18 cellular contexts compared by ENCODE assay signal in the genomic region with DNA sequence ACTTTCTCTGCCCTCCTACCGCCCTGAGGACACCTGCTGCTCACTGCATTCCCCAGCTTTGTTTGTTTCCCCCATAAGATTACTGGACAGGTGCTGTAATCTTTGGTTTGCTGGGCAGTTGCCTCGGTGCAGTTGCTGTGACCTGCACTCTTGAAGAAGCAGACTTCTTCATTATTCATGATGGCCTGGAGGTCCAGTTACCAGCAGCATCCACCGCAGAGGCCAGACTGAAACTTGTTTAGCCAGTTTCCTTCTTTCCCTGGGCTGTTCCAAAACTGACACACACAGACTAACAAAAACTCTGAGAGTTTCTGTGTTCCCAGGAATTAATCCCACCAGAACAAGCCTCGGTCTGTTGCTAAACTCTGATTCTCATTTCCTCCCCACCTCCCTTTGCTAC.
DNase-seq lines count a peak whose midpoint lies in the region; ATAC-seq, FAIRE-seq and TF ChIP-seq lines count a peak whose summit lies in the region.
"Had no signal": no experiment of that assay in that cellular context is flagged by ENCODE, and none has a peak within 500 bp of the region (broad histone marks: within the 10 kb centered on the region; RNA-seq: fewer than 3 reads in every experiment).

No MANE protein-coding gene starts in this region.

- H3K4me3 ChIP-seq in RWPE2 (ENCODE audit: severe bottlenecking) (no peak overlapping the region), kidney (ENCODE audit: low read length in 2 of 2) (no peak overlapping the region), prostate gland (no peak overlapping the region)
- H3K4me3 ChIP-seq: heart right ventricle, K562, skin epidermis, suprapubic skin had no signal

- H3K9me3 Mint-ChIP-seq in activated T-cell treated with anti-CD3 and anti-CD28 coated beads, Interleukin-2, amount 50 U/mL, for 24 hours = peaks cover 9% of the 10 kb centered on the region
- peaks cover 5 to 13% (median 11%) of the 10 kb centered on the region in 3 donors for H3K9me3 Mint-ChIP-seq in T-cell

- POLR2A ChIA-PET in T-cell (lab: Charles Lee) = no interaction called here

- TF ChIP-seq CTCF in RWPE2 (IDR thresholded peaks at IDR 0.05; ENCODE audit: poor library complexity, severe bottlenecking) (no peak), kidney (IDR thresholded peaks at IDR 0.05; ENCODE audit: borderline replicate concordance, extremely low read depth, insufficient read depth) (no peak), prostate gland (IDR thresholded peaks at IDR 0.05) (no peak)

- CTCF ChIA-PET in T-cell (lab: Charles Lee) = no interaction called here

- H3K27me3 ChIP-seq in RWPE2 (ENCODE audit: insufficient read depth, poor library complexity, severe bottlenecking) (no peaks in the 10 kb centered on the region), prostate gland (replicated peaks; ENCODE audit: insufficient read depth) (no peaks in the 10 kb centered on the region)
- H3K27me3 ChIP-seq: suprapubic skin had no signal

- H3K36me3 ChIP-seq in RWPE2 (ENCODE audit: low read depth) (no peaks in the 10 kb centered on the region), kidney (ENCODE audit: control insufficient read depth in 1 of 2, insufficient read depth in 2 of 2, low read length in 2 of 2) (peaks cover 3 to 28% of the 10 kb centered on the region in 2 donors), prostate gland (no peaks in the 10 kb centered on the region)
- H3K36me3 ChIP-seq: heart right ventricle, suprapubic skin had no signal

- no peaks in the 10 kb centered on the region for H3K36me3 Mint-ChIP-seq in activated T-cell treated with anti-CD3 and anti-CD28 coated beads, Interleukin-2, amount 50 U/mL, for 24 hours (ENCODE audit: low read depth)
- H3K36me3 Mint-ChIP-seq in T-cell = no peaks in the 10 kb centered on the region
- H3K36me3 Mint-ChIP-seq: activated CD4-positive, alpha-beta memory T cell treated with anti-CD3 and anti-CD28 coated beads for 36 hours; activated naive CD8-positive, alpha-beta T cell treated with anti-CD3 and anti-CD28 coated beads for 36 hours had no signal

- H3K9me3 ChIP-seq in RWPE2 (ENCODE audit: severe bottlenecking) (peaks cover 11% of the 10 kb centered on the region), kidney (ENCODE audit: control insufficient read depth in 1 of 2, low read length in 2 of 2) (no peaks in the 10 kb centered on the region), prostate gland (no peaks in the 10 kb centered on the region)

- no peaks in the 10 kb centered on the region for H3K4me1 ChIP-seq in RWPE2 (ENCODE audit: insufficient read depth, poor library complexity, severe bottlenecking)
- H3K4me1 ChIP-seq in kidney (ENCODE audit: control insufficient read depth in 1 of 2, insufficient read depth in 1 of 2, low read depth in 1 of 2, low read length in 2 of 2) = peaks cover 8 to 17% of the 10 kb centered on the region in 2 donors
- H3K4me1 ChIP-seq in prostate gland (replicated peaks) = no peaks in the 10 kb centered on the region
- H3K4me1 ChIP-seq: heart right ventricle had no signal

- H3K27ac Mint-ChIP-seq in activated T-cell treated with anti-CD3 and anti-CD28 coated beads, Interleukin-2, amount 50 U/mL, for 24 hours = no peak overlapping the region
- H3K27ac Mint-ChIP-seq in T-cell = no peak overlapping the region
- H3K27ac Mint-ChIP-seq: activated CD4-positive, alpha-beta memory T cell treated with anti-CD3 and anti-CD28 coated beads for 36 hours; activated naive CD8-positive, alpha-beta T cell treated with anti-CD3 and anti-CD28 coated beads for 36 hours; activated T-cell treated with anti-CD3 and anti-CD28 coated beads, Interleukin-2, amount 50 U/mL, for 72 hours had no signal

- no peak overlapping the region for H3K4me3 Mint-ChIP-seq in activated T-cell treated with anti-CD3 and anti-CD28 coated beads, Interleukin-2, amount 50 U/mL, for 24 hours
- no peak overlapping the region for H3K4me3 Mint-ChIP-seq in T-cell
- H3K4me3 Mint-ChIP-seq: activated CD4-positive, alpha-beta memory T cell treated with anti-CD3 and anti-CD28 coated beads for 36 hours; activated naive CD8-positive, alpha-beta T cell treated with anti-CD3 and anti-CD28 coated beads for 36 hours; activated T-cell treated with anti-CD3 and anti-CD28 coated beads, Interleukin-2, amount 50 U/mL, for 72 hours had no signal

- intact Hi-C loops in kidney (cut with DNase I) (no loop called here), prostate gland (cut with DNase I) (no loop called here)

- peaks cover 15% of the 10 kb centered on the region for H3K27me3 Mint-ChIP-seq in activated T-cell treated with anti-CD3 and anti-CD28 coated beads, Interleukin-2, amount 50 U/mL, for 24 hours
- peaks cover 9 to 12% of the 10 kb centered on the region in 2 donors for H3K27me3 Mint-ChIP-seq in T-cell

- FAIRE-seq in kidney (lab: Jason Lieb, UNC) = no peak
- FAIRE-seq: K562 had no signal

- 38% methylated on average over 4 of the region's 4 CpGs for WGBS in prostate gland

- no peaks in the 10 kb centered on the region for H3K4me1 Mint-ChIP-seq in activated T-cell treated with anti-CD3 and anti-CD28 coated beads, Interleukin-2, amount 50 U/mL, for 24 hours (ENCODE audit: low read depth)
- H3K4me1 Mint-ChIP-seq in T-cell = no peaks in the 10 kb centered on the region
- H3K4me1 Mint-ChIP-seq: activated naive CD8-positive, alpha-beta T cell treated with anti-CD3 and anti-CD28 coated beads for 36 hours had no signal

- no peak for TF ChIP-seq POLR2A in prostate gland (IDR thresholded peaks at IDR 0.05)

- H3K9ac ChIP-seq in kidney (ENCODE audit: low read length in 2 of 2) = peak overlapping the region; percentile 17 to 68

- DNase-seq in HT-29 (ENCODE audit: low spot score) (peak; percentile 66), RWPE2 (ENCODE audit: low spot score) (no peak), kidney (peak; percentile 79), prostate gland (ENCODE audit: low spot score) (peak; percentile 40), activated gamma-delta T cell (lab: John Stamatoyannopoulos, UW) (no peak), T-cell (no peak)
- no peak for DNase-seq in activated T-cell treated with anti-CD3 and anti-CD28 coated beads, Interleukin-2, amount 50 U/mL, for 24 hours
- DNase-seq: activated CD4-positive, alpha-beta memory T cell treated with anti-CD3 and anti-CD28 coated beads for 36 hours; activated naive CD8-positive, alpha-beta T cell treated with anti-CD3 and anti-CD28 coated beads for 36 hours; activated T-cell treated with anti-CD3 and anti-CD28 coated beads, Interleukin-2, amount 50 U/mL, for 72 hours; AML-193; heart right ventricle; NCI-H1092; NCI-H2171; SW 1271 had no signal

- ATAC-seq in RWPE2 (ENCODE audit: low read depth) (0 out of 3 replicates have a peak, but pooled peaks have one; percentile 40), T-cell (replicated peaks in 1 of 4) (no peak)
- ATAC-seq: activated T-cell treated with anti-CD3 and anti-CD28 coated beads, Interleukin-2, amount 50 U/mL, for 72 hours; heart right ventricle; K562 had no signal

- H3K27ac ChIP-seq in RWPE2 (ENCODE audit: poor library complexity, severe bottlenecking) (no peak overlapping the region), kidney (ENCODE audit: low read depth in 2 of 2, low read length in 2 of 2) (peak overlapping the region; percentile 86), prostate gland (peak overlapping the region; percentile 28 to 40)
- H3K27ac ChIP-seq: heart right ventricle, suprapubic skin had no signal

Comparison
In these comparisons a context has a peak if more than half of its experiments do, and no peak if none do; other contexts are left out.
1. DNase-seq: peak in HT-29 (single experiment), kidney (single experiment) and prostate gland (single experiment); none in RWPE2 (single experiment), activated T-cell treated with anti-CD3 and anti-CD28 coated beads, Interleukin-2, amount 50 U/mL, for 24 hours (single experiment), activated gamma-delta T cell (single experiment) and T-cell (0 of 34).